In the genomic region with DNA sequence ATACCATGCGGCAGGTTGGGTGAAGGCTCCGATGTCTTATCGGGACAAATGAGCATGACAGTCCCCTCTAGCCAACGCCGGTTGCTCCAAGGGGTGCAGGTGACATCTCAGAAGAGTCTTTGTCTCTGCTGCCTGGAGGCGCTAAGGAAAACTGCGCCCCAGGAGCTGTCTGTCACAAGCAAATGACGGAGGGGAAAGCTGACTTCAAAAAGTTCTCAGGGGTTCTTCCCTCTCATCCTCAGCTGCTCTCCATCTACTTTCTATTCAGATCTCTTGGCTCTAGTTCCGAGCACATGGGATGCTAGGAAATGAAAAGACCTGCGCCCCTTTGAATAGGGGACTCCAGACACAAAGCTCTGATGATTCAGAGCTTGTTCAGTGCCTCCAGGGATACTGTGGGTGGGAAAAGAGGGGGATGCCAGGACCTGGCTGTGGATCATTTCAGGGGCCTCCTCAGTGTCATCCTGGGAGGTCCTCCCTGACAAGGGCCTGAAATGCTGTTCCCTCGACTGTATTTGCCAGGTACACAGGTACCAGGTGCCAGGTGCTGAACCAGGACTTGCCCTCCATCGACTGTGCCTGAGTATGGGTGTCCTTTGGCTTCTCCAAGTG, we compare ENCODE assay signal across 1 cellular context.
TF ChIP-seq lines count a peak whose summit lies in the region.

No MANE protein-coding gene starts in this region.

TF ChIP-seq in endothelial cell of umbilical vein, 7 proteins besides CTCF, POLR2A, EP300 and RAD21:
- TF ChIP-seq JUN (IDR thresholded peaks at IDR 0.05; ENCODE audit: borderline replicate concordance, insufficient read depth, insufficient read length, low read depth) = no peak
- TF ChIP-seq FOS (IDR thresholded peaks at IDR 0.05; ENCODE audit: borderline replicate concordance, insufficient read depth, low read length) = no peak
- no peak for TF ChIP-seq MYC (IDR thresholded peaks at IDR 0.05; ENCODE audit: low read depth, low read length)
- no peak for TF ChIP-seq EZH2 (IDR thresholded peaks at IDR 0.05; ENCODE audit: borderline replicate concordance, low read depth, low read length, severe bottlenecking)
- no peak for TF ChIP-seq POLR2AphosphoS5 (IDR thresholded peaks at IDR 0.05; ENCODE audit: insufficient read depth, low read depth, low read length)
- TF ChIP-seq GATA2 (IDR thresholded peaks at IDR 0.05; ENCODE audit: insufficient read depth, insufficient read length, low read depth, low read length) = no peak
- TF ChIP-seq, protein P1, sequence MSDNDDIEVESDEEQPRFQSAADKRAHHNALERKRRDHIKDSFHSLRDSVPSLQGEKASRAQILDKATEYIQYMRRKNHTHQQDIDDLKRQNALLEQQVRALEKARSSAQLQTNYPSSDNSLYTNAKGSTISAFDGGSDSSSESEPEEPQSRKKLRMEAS (IDR thresholded peaks at IDR 0.05; ENCODE audit: insufficient read depth, insufficient read length) = no peak
